ENCODE assay signal across 7 cellular contexts in the genomic region with DNA sequence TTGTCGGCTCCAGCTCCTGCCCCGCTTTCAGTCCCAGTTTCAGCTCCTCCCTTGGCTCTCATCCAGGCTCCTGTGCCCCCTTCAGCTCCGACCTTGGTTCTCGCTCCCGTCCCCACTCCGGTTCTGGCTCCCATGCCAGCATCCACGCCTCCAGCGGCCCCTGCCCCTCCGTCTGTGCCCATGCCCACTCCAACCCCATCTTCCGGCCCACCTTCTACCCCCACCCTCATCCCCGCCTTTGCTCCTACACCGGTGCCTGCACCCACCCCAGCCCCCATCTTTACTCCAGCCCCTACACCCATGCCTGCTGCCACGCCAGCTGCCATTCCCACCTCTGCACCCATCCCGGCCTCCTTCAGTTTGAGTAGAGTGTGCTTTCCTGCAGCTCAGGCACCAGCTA.
"Had no signal": no experiment of that assay in that cellular context is flagged by ENCODE, and none has a peak within 500 bp of the region (broad histone marks: within the 10 kb centered on the region; RNA-seq: fewer than 3 reads in every experiment).

No MANE protein-coding gene starts in this region.

- DNase-seq: H9, HCEC 1CT, HFFc6, IMR-90, KG1 had no signal

- H3K27ac Mint-ChIP-seq: GM23338, HFFc6 had no signal

- H3K4me3 ChIP-seq: GM23338, K562 had no signal

- ATAC-seq: GM23338, K562 had no signal

- H3K4me1 Mint-ChIP-seq: GM23338 had no signal

- H3K4me3 Mint-ChIP-seq: GM23338, H9, HFFc6 had no signal

- H2AFZ ChIP-seq: GM23338 had no signal

- H3K4me2 ChIP-seq: GM23338 had no signal
